ENCODE assay signal across 10 cellular contexts in genomic region chr5:132258102-132259060, GRCh38. TPM values are rescaled to one million over a fixed set of nuclear protein-coding genes. Genes with fewer than 3 reads are reported as not detected.
A peak's percentile ranks its signal among the peaks of the same experiment; 100 is the strongest.
DNase-seq lines count a peak whose midpoint lies in the region; ATAC-seq, FAIRE-seq and TF ChIP-seq lines count a peak whose summit lies in the region.
"Had no signal": no experiment of that assay in that cellular context is flagged by ENCODE, and none has a peak within 500 bp of the region (broad histone marks: within the 10 kb centered on the region; RNA-seq: fewer than 3 reads in every experiment).

No MANE protein-coding gene starts in this region.

- H3K27me3 Mint-ChIP-seq in endodermal cell (ENCODE audit: insufficient read depth) (peaks cover 28% of the 10 kb centered on the region), mesothelial cell of epicardium (ENCODE audit: low read depth) (no peaks in the 10 kb centered on the region)

- no peak for TF ChIP-seq CTCF in endodermal cell (conservative IDR thresholded peaks at IDR 0.05)
- TF ChIP-seq CTCF in mesothelial cell of epicardium (IDR thresholded peaks at IDR 0.05; ENCODE audit: unreplicated experiment): no peak
- TF ChIP-seq CTCF in vagina (IDR thresholded peaks at IDR 0.05): no peak

- H3K4me3 Mint-ChIP-seq in endodermal cell: peak overlapping the region; percentile 69
- H3K4me3 Mint-ChIP-seq in mesothelial cell of epicardium: peak overlapping the region; percentile 73
- H3K4me3 Mint-ChIP-seq: CD4-positive, CD25-positive, alpha-beta regulatory T cell had no signal

- H3K27me3 ChIP-seq in endodermal cell (ENCODE audit: control insufficient read depth, insufficient read depth, low read length, poor library complexity, severe bottlenecking): peaks cover 12% of the 10 kb centered on the region
- H3K27me3 ChIP-seq in vagina: no peaks in the 10 kb centered on the region

- no peak overlapping the region for H3K9ac ChIP-seq in endodermal cell (ENCODE audit: extremely low read depth, low read length, poor library complexity, severe bottlenecking)

- no peaks in the 10 kb centered on the region for H3K9me3 Mint-ChIP-seq in endodermal cell
- H3K9me3 Mint-ChIP-seq in mesothelial cell of epicardium: no peaks in the 10 kb centered on the region
- H3K9me3 Mint-ChIP-seq: CD4-positive, CD25-positive, alpha-beta regulatory T cell had no signal

- H3K27ac ChIP-seq in endodermal cell (ENCODE audit: low read depth, low read length) (peak overlapping the region; percentile 88), vagina (peak overlapping the region; percentile 99)

- FAIRE-seq in GM19239 (lab: Jason Lieb, UNC): no peak

- ATAC-seq in Right ventricle myocardium superior (ENCODE audit: poor library complexity): peak; percentile 25
- no peak for ATAC-seq in stimulated activated naive CD8-positive, alpha-beta T cell treated with anti-CD3 and anti-CD28 coated beads, Interleukin-15, Interleukin-2, amounts not matched to agents 100 U/mL and 50 U/mL, for 24 hours

- WGBS in endodermal cell (ENCODE audit: insufficient coverage in 1 of 2, insufficient read length in 1 of 2), 2 experiments: 78 to 82% methylated on average over 9 to 19 of the region's 19 CpGs

- H3K36me3 ChIP-seq in endodermal cell (ENCODE audit: control insufficient read depth, insufficient read depth, low read length): no peaks in the 10 kb centered on the region
- H3K36me3 ChIP-seq in vagina: peaks cover 0 to 7% of the 10 kb centered on the region in 2 donors

- no peaks in the 10 kb centered on the region for H3K4me1 ChIP-seq in endodermal cell (ENCODE audit: control insufficient read depth, insufficient read depth, low read length)
- peaks cover 91% of the 10 kb centered on the region for H3K4me1 ChIP-seq in vagina

- intact Hi-C loops in Right ventricle myocardium superior (cut with DNase I) (no loop called here), cardiac septum (cut with DNase I) (no loop called here), vagina (cut with DNase I) (loop anchor here (10.0 kb wide), 1 partner anchor 116 kb away; no protein-coding TSS in a partner anchor)

- TF ChIP-seq POLR2A in vagina (IDR thresholded peaks at IDR 0.05): no peak

- DNase-seq in Right ventricle myocardium superior (peak; percentile 47), cardiac septum (ENCODE audit: low spot score) (no peak), endodermal cell (peak; percentile 67), mesothelial cell of epicardium (ENCODE audit: low spot score in 2 of 2, unreplicated experiment in 2 of 2) (peak in 1 of 2 experiments; percentile 43), vagina (ENCODE audit: extremely low spot score in 2 of 2) (peak in 1 of 2 donors; percentile 88), GM19239 (ENCODE audit: insufficient read length, low spot score) (no peak)
- no peak for DNase-seq in activated CD4-positive, alpha-beta T cell treated with anti-CD3 and anti-CD28 coated beads, Interleukin-2, amount 50 U/mL, for 4 hours
- DNase-seq in stimulated activated naive CD8-positive, alpha-beta T cell treated with anti-CD3 and anti-CD28 coated beads, Interleukin-15, Interleukin-2, amounts not matched to agents 100 U/mL and 50 U/mL, for 24 hours: no peak
- DNase-seq: CD4-positive, CD25-positive, alpha-beta regulatory T cell had no signal

- H3K9me3 ChIP-seq in endodermal cell (ENCODE audit: control insufficient read depth, low read length): no peaks in the 10 kb centered on the region
- no peaks in the 10 kb centered on the region for H3K9me3 ChIP-seq in vagina

- H3K4me3 ChIP-seq in endodermal cell (ENCODE audit: low read length) (peak overlapping the region; percentile 64), vagina (peak overlapping the region; percentile 80 to 81)

- H3K27ac Mint-ChIP-seq in endodermal cell: no peak overlapping the region
- H3K27ac Mint-ChIP-seq in mesothelial cell of epicardium: peak overlapping the region; percentile 93
- H3K27ac Mint-ChIP-seq: CD4-positive, CD25-positive, alpha-beta regulatory T cell had no signal

- no peaks in the 10 kb centered on the region for H3K4me1 Mint-ChIP-seq in endodermal cell
- peaks cover 38% of the 10 kb centered on the region for H3K4me1 Mint-ChIP-seq in mesothelial cell of epicardium

- H3K36me3 Mint-ChIP-seq in endodermal cell (ENCODE audit: low read depth) (no peaks in the 10 kb centered on the region), mesothelial cell of epicardium (peaks cover 8% of the 10 kb centered on the region)
- H3K36me3 Mint-ChIP-seq: CD4-positive, CD25-positive, alpha-beta regulatory T cell had no signal

RNA-seq across cellular contexts. Expression of gene PDLIM4, which starts 0.9 kb away (rescaled TPM):
- total RNA-seq in Right ventricle myocardium superior (5.2 TPM), cardiac septum (8.8 TPM), endodermal cell (10 to 100 TPM in 1 of 2 donors, 1 to 10 TPM in 1; 9.0 to 11.2 TPM), mesothelial cell of epicardium (48.8 to 50.7 TPM (median 50.1 TPM) in 3 replicates), vagina (76.4 TPM)
- 32.8 TPM for polyA plus RNA-seq in endodermal cell (2013, experiment 1 of 2)
- 29.0 TPM for polyA plus RNA-seq in endodermal cell (2013, experiment 2 of 2)
- total RNA-seq: CD4-positive, CD25-positive, alpha-beta regulatory T cell; mononuclear cell had no signal
- polyA plus RNA-seq: CD4-positive, CD25-positive, alpha-beta regulatory T cell had no signal

RNA-seq across cellular contexts. Expression of gene P4HA2, which starts 30.7 kb away (rescaled TPM):
- total RNA-seq in Right ventricle myocardium superior (77.2 TPM), cardiac septum (50.5 TPM), endodermal cell (10 to 100 TPM; 15.1 to 19.6 TPM), mesothelial cell of epicardium (66.3 to 68.7 TPM (median 66.9 TPM) in 3 replicates), vagina (42.0 TPM)
- 16.6 TPM for polyA plus RNA-seq in endodermal cell (2013, experiment 1 of 2)
- polyA plus RNA-seq in endodermal cell (2013, experiment 2 of 2): 14.6 TPM
- total RNA-seq: CD4-positive, CD25-positive, alpha-beta regulatory T cell had no signal
- polyA plus RNA-seq: CD4-positive, CD25-positive, alpha-beta regulatory T cell had no signal

RNA-seq across cellular contexts. Expression of gene SLC22A4, which starts 35.8 kb away (rescaled TPM):
- total RNA-seq in Right ventricle myocardium superior: 1.6 TPM
- total RNA-seq in cardiac septum: 2.2 TPM
- under 1 TPM in 1 of 2 donors, not detected in 1; 0.68 TPM for total RNA-seq in endodermal cell
- polyA plus RNA-seq in endodermal cell (2013, experiment 1 of 2): 0.18 TPM
- polyA plus RNA-seq in endodermal cell (2013, experiment 2 of 2): 0.12 TPM
- total RNA-seq in mesothelial cell of epicardium: 2.1 to 2.4 TPM (median 2.2 TPM) in 3 replicates
- total RNA-seq in vagina: 1.7 TPM
- total RNA-seq: CD4-positive, CD25-positive, alpha-beta regulatory T cell had no signal
- polyA plus RNA-seq: CD4-positive, CD25-positive, alpha-beta regulatory T cell had no signal

Comparison
In these comparisons a context has a peak if more than half of its experiments do, and no peak if none do; other contexts are left out.
1. DNase-seq: peak in Right ventricle myocardium superior (single experiment) and endodermal cell (single experiment); none in cardiac septum (single experiment), activated CD4-positive, alpha-beta T cell treated with anti-CD3 and anti-CD28 coated beads, Interleukin-2, amount 50 U/mL, for 4 hours (0 of 2), GM19239 (single experiment) and stimulated activated naive CD8-positive, alpha-beta T cell treated with anti-CD3 and anti-CD28 coated beads, Interleukin-15, Interleukin-2, amounts not matched to agents 100 U/mL and 50 U/mL, for 24 hours (single experiment).